Comparison of ENCODE assay signal across 8 cellular contexts in the genomic region with DNA sequence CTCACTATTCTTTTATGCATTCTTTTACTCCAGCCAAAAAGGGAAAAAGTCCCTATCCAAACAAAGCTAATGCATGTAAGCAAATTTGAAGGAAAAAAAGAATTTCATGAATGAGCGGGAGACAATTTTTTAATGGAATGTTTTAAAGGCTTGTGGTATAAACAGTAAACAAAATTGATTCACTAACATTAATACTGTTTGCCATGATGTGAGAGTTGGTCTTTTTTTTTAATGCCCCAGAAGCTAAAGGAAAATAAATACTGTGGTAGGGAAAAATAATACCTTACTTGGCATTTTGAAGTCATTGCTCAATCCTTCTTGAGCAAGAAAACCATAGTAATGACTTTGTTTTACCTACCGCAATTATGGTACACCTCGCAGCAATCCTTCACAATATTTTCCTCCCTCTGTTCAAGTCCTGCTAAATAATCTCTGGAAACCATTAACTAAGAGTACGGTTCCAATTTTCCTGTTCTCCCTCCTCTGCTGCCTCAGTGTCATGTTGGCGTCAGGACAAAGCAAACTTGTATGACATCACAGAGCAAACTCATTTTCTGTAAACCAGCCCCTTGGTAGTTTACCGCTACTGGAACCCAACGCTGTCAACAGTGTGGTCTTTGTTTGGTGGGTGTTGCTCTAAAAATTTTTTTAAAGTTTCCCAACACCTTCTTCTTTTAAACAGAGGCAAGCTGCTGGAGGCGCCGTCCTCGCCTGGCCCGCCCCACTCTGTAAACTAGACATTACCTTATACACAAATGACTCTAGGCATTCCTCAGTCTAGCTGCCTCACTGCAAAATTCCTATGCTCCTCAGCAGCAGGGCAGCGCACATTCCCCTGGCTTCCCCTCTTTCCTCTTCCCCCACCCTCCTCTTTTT.
A peak's percentile ranks its signal among the peaks of the same experiment; 100 is the strongest.
DNase-seq lines count a peak whose midpoint lies in the region; ATAC-seq, FAIRE-seq and TF ChIP-seq lines count a peak whose summit lies in the region.

No MANE protein-coding gene starts in this region.

- H3K27me3 ChIP-seq in HUES6 (ENCODE audit: control insufficient read depth, insufficient read depth, low read length): no peaks in the 10 kb centered on the region
- H3K27me3 ChIP-seq in pancreas: no peaks in the 10 kb centered on the region

- TF ChIP-seq CTCF in VCaP (conservative IDR thresholded peaks at IDR 0.05) (no peak), pancreas (IDR thresholded peaks at IDR 0.05) (no peak)

- H3K36me3 ChIP-seq in HUES6 (ENCODE audit: control insufficient read depth, insufficient read depth, low read length): no peaks in the 10 kb centered on the region
- H3K36me3 ChIP-seq in pancreas: no peaks in the 10 kb centered on the region

- WGBS in pancreas, 2 donors: 8 to 15% methylated on average over 12 of the region's 12 CpGs

- no peak for FAIRE-seq in pancreas (lab: Jason Lieb, UNC)

- intact Hi-C loops in pancreas (cut with DNase I): no loop called here

- DNase-seq in fibroblast of gingiva (ENCODE audit: low read depth): peak; percentile 87
- DNase-seq in pancreas: peak in 4 of 6 donors; percentile 52 to 79 (median 74)
- DNase-seq in SW480 (ENCODE audit: low spot score): no peak
- no peak for DNase-seq in NCI-H446 treated with DMSO at 0.1 percent for 48 hours (lab: John Stamatoyannopoulos, UW)
- no peak for DNase-seq in RKO (ENCODE audit: low spot score)

- H3K4me1 ChIP-seq in HUES6 (ENCODE audit: control insufficient read depth, insufficient read depth, low read length) (peaks cover 56% of the 10 kb centered on the region), pancreas (peaks cover 22 to 44% (median 40%) of the 10 kb centered on the region in 3 donors)

- peak overlapping the region; percentile 42 for H3K9ac ChIP-seq in HUES6 (ENCODE audit: low read length)

- H3K9me3 ChIP-seq in HUES6 (ENCODE audit: control insufficient read depth, insufficient read depth, low read depth, low read length) (peaks cover 8% of the 10 kb centered on the region), pancreas (no peaks in the 10 kb centered on the region)

- ATAC-seq in pancreas (peak; percentile 61 to 72 (median 70)), HG03159 (IDR thresholded peaks at IDR 0.05; ENCODE audit: unreplicated experiment) (no peak)

- H3K4me3 ChIP-seq in HUES6 (ENCODE audit: low read depth, low read length) (peak overlapping the region; percentile 35), pancreas (peak overlapping the region in 2 of 4 donors; percentile 20 to 33)

- H3K27ac ChIP-seq in HUES6 (ENCODE audit: low read depth, low read length) (peak overlapping the region; percentile 85), VCaP (peak overlapping the region; percentile 93), pancreas (peak overlapping the region; percentile 91 to 98 (median 95))

Comparison
In these comparisons a context has a peak if more than half of its experiments do, and no peak if none do; other contexts are left out.
1. DNase-seq: peak in fibroblast of gingiva (single experiment) and pancreas (4 of 6); none in SW480 (single experiment), NCI-H446 treated with DMSO at 0.1 percent for 48 hours (single experiment) and RKO (single experiment).
2. Peak in every context shown above with its lines, with median percentiles within 50 percentile points of each other: H3K27ac ChIP-seq.